Comparison of ENCODE assay signal across 23 cellular contexts in the genomic region with DNA sequence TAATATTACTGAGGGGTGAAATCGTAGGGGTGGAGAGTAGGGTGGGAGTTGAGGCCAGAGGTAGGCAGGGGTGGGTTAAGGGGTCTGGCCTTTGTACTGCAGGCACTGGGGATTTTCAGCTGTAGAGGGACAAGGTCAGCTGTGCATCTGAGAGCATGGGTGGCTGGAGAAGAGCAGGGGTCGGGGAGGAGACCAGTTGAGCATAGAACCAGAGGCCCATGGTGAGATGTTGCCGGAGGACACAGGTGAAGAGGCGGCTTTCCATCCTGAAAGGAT. TPM values are rescaled to one million over a fixed set of nuclear protein-coding genes. Genes with fewer than 3 reads are reported as not detected.
DNase-seq lines count a peak whose midpoint lies in the region; ATAC-seq, FAIRE-seq and TF ChIP-seq lines count a peak whose summit lies in the region.
"Had no signal": no experiment of that assay in that cellular context is flagged by ENCODE, and none has a peak within 500 bp of the region (broad histone marks: within the 10 kb centered on the region; RNA-seq: fewer than 3 reads in every experiment).

No MANE protein-coding gene starts in this region.

- TF ChIP-seq CTCF in right atrium auricular region (IDR thresholded peaks at IDR 0.05) = no peak
- no peak for TF ChIP-seq CTCF in fibroblast of lung (conservative IDR thresholded peaks at IDR 0.05 in 1 of 2, IDR thresholded peaks at IDR 0.05 in 1 of 2; ENCODE audit: low read depth in 1 of 2, low read length in 2 of 2)
- no peak for TF ChIP-seq CTCF in nephron (IDR thresholded peaks at IDR 0.05; ENCODE audit: unreplicated experiment in 3 of 3)
- TF ChIP-seq CTCF in GM10248 (IDR thresholded peaks at IDR 0.05; ENCODE audit: control extremely low read depth, extremely low read depth, low read depth, missing control alignments) = no peak

- ATAC-seq in Right ventricle myocardium superior (ENCODE audit: poor library complexity) (no peak), HG03039 (IDR thresholded peaks at IDR 0.05; ENCODE audit: unreplicated experiment) (no peak)
- ATAC-seq: CD8-positive, alpha-beta T cell; PC-3 had no signal

- H3K36me3 ChIP-seq in right atrium auricular region (no peaks in the 10 kb centered on the region), fibroblast of lung (ENCODE audit: control insufficient read depth, insufficient read depth, low read length) (no peaks in the 10 kb centered on the region)
- H3K36me3 ChIP-seq: MG63 had no signal

- POLR2A ChIA-PET in GM10248 (lab: Yijun Ruan, JAX) = no interaction called here

- peak overlapping the region in 2 of 3 experiments; percentile 38 to 39 for H3K27ac Mint-ChIP-seq in nephron
- H3K27ac Mint-ChIP-seq: CD8-positive, alpha-beta T cell had no signal

- H3K4me2 ChIP-seq in fibroblast of lung (ENCODE audit: extremely low read depth, insufficient read depth, low read length) = peak overlapping the region; percentile 13

- H3K27ac ChIP-seq in right atrium auricular region (peak overlapping the region; percentile 85 to 88), fibroblast of lung (ENCODE audit: insufficient read depth, low read length) (no peak overlapping the region)

- DNase-seq in right atrium auricular region (ENCODE audit: low spot score) (no peak), Right ventricle myocardium superior (no peak), fibroblast of lung (ENCODE audit: low read depth in 2 of 2) (no peak), ACHN (no peak), GM10248 (ENCODE audit: extremely low spot score) (no peak), frontal cortex (ENCODE audit: low spot score in 2 of 2) (no peak)
- DNase-seq: CD8-positive, alpha-beta T cell; DMS79; H9; Kasumi-1; MG63; NCI-H1092; NCI-H146; NCI-H2029 treated with DMSO at 0.1 percent for 48 hours; NCI-H2171; NCI-H526; PC-3; RPMI8226 had no signal

- H3K9me3 ChIP-seq in right atrium auricular region = peaks cover 0 to 9% of the 10 kb centered on the region in 2 donors
- H3K9me3 ChIP-seq in fibroblast of lung (ENCODE audit: control insufficient read depth, insufficient read depth, low read depth, low read length) = no peaks in the 10 kb centered on the region
- H3K9me3 ChIP-seq: MG63 had no signal

- no peaks in the 10 kb centered on the region for H3K27me3 ChIP-seq in right atrium auricular region
- H3K27me3 ChIP-seq in fibroblast of lung (ENCODE audit: control insufficient read depth, insufficient read depth, low read length) = no peaks in the 10 kb centered on the region
- H3K27me3 ChIP-seq: BLaER1 treated with 17β-estradiol and CSF1 and Interleukin-3, amounts not matched to agents 10 nM and 100 nM; MG63 had no signal

- H3K4me1 ChIP-seq in right atrium auricular region = peaks cover 0 to 47% of the 10 kb centered on the region in 2 donors
- H3K4me1 ChIP-seq in fibroblast of lung (ENCODE audit: control insufficient read depth, extremely low read depth, insufficient read depth, low read length) = peaks cover 23% of the 10 kb centered on the region

- no peak overlapping the region for H3K4me3 Mint-ChIP-seq in nephron
- H3K4me3 Mint-ChIP-seq: CD8-positive, alpha-beta T cell; H9 had no signal

- no peak overlapping the region for H2AFZ ChIP-seq in fibroblast of lung (ENCODE audit: low read length)

- peaks cover 35% of the 10 kb centered on the region for H3K4me1 Mint-ChIP-seq in nephron

- in situ Hi-C loops in ACHN (cut with HindIII; ENCODE audit: low pct_ligation_motif_present, low pct_unique_long_range_greater_than_20kb, low sequenced_read_pairs) = no loop called here

- H4K20me1 ChIP-seq in fibroblast of lung (ENCODE audit: control insufficient read depth, extremely low read depth, insufficient read depth, low read length) = no peaks in the 10 kb centered on the region

- peak overlapping the region in 1 of 2 donors; percentile 4 for H3K4me3 ChIP-seq in right atrium auricular region
- no peak overlapping the region for H3K4me3 ChIP-seq in fibroblast of lung (replicated peaks in 1 of 4; ENCODE audit: control extremely low read depth in 1 of 4, insufficient read depth in 1 of 4, low read depth in 3 of 4, low read length in 4 of 4)
- H3K4me3 ChIP-seq: MG63 had no signal

- CTCF ChIA-PET in GM10248 (lab: Yijun Ruan, JAX) = interaction anchor here (1.8 to 6.0 kb wide), 2 partner anchors 8 to 14 kb away, joined by 5 to 36 read pairs; no protein-coding TSS in a partner anchor

- no peak overlapping the region for H3K9ac ChIP-seq in fibroblast of lung (ENCODE audit: insufficient read depth, low read length)

- H3K27me3 Mint-ChIP-seq in nephron (ENCODE audit: low read depth) = peaks cover 44% of the 10 kb centered on the region

- H3K9me3 Mint-ChIP-seq in nephron = peaks cover 5% of the 10 kb centered on the region

- intact Hi-C loops in Right ventricle myocardium superior (cut with DNase I) = loop anchor here (10.0 kb wide), 1 partner anchor 425 kb away; no protein-coding TSS in a partner anchor

- H3K79me2 ChIP-seq in fibroblast of lung (ENCODE audit: control insufficient read depth, insufficient read depth, low read length) = no peaks in the 10 kb centered on the region

- H3K36me3 Mint-ChIP-seq in nephron (ENCODE audit: low read depth) = no peaks in the 10 kb centered on the region
- H3K36me3 Mint-ChIP-seq: CD8-positive, alpha-beta T cell had no signal

- FAIRE-seq in frontal cortex (lab: Jason Lieb, UNC) = no peak
- FAIRE-seq: D721Med, HTR-8/SVneo had no signal

RNA-seq across cellular contexts. Expression of a gene that starts 12.1 kb away (rescaled TPM):
- total RNA-seq in right atrium auricular region = 1 to 10 TPM; 7.1 to 9.6 TPM
- 7.6 TPM for total RNA-seq in Right ventricle myocardium superior
- 1.8 and 2.1 TPM in 2 replicates for total RNA-seq in fibroblast of lung
- 0.07 and 1.2 TPM in 2 replicates for polyA plus RNA-seq in fibroblast of lung
- polyA plus RNA-seq in fibroblast of lung (2012) = 0.13 and 1.4 TPM in 2 replicates
- polyA minus RNA-seq in fibroblast of lung (ENCODE audit: low replicate concordance) = 5.7 and 5.9 TPM in 2 replicates
- total RNA-seq in frontal cortex = 2.0 TPM
